In the genomic region with DNA sequence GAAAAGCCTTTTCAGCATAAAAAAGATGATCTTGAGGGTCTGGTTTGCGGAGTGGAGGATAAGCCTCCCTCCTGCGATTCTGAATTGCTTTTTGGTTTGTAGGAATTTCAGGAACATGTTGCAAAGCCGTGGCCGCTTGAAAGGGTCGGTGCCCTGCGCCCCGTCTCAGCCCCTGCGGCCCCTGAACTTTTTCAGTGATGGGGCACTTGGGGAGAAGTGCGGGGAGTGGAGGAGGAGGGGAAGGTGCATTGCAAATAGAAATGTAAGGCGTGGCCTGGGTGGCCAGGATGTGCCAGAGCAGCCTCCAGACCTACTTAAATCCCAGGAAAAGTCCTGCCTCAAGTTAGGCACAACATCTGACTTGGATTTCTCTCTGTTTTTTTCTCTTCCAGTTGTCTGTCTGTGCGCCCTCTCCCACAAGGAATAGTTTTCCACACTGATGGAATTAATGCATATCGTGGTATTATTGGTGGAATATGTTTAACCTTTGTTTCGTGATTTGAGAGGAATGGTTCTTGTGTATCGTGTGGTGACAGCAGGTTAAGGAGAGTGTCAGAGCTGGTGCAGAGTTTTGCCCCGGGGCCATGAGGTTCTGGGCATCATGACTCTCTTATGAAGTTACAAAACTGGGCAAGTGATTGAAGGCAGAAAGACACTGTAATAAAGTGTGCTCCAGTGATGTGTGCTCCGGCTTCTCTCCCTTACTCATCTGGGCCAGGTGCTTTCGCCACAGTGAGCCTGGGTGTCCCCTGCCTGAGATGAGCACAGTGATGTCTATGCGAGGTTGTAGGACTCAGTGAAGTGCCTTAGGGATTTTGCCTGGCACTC, we compare ENCODE assay signal across 8 cellular contexts.
DNase-seq lines count a peak whose midpoint lies in the region; ATAC-seq and TF ChIP-seq lines count a peak whose summit lies in the region.

No MANE protein-coding gene starts in this region.

- H2AK5ac ChIP-seq in H9 (ENCODE audit: insufficient read length, low read length) = no peak overlapping the region

- TF ChIP-seq CTCF in H9 (conservative IDR thresholded peaks at IDR 0.05) = no peak
- no peak for TF ChIP-seq CTCF in foreskin fibroblast (IDR thresholded peaks at IDR 0.05; ENCODE audit: low read depth, low read length)

- H2BK15ac ChIP-seq in H9 (ENCODE audit: low read depth, low read length) = no peak overlapping the region

- peaks cover 8% of the 10 kb centered on the region for H3K79me1 ChIP-seq in H9 (ENCODE audit: insufficient read depth, low read depth, low read length, poor library complexity, severe bottlenecking)

- H3K4ac ChIP-seq in H9 (ENCODE audit: low read depth, low read length) = no peak overlapping the region

- H3K27me3 Mint-ChIP-seq in H9 (ENCODE audit: low read depth) (no peaks in the 10 kb centered on the region), T-helper 17 cell (peaks cover 5% of the 10 kb centered on the region)

- no peak overlapping the region for H4K8ac ChIP-seq in H9 (replicated peaks; ENCODE audit: insufficient read length, low read depth, low read length)

- H4K5ac ChIP-seq in H9 (ENCODE audit: insufficient read length, low read depth, low read length) = no peak overlapping the region

- H3K36me3 Mint-ChIP-seq in H9 (ENCODE audit: insufficient read depth in 1 of 3, low read depth in 3 of 3) (no peaks in the 10 kb centered on the region), T-helper 17 cell (ENCODE audit: low read depth) (no peaks in the 10 kb centered on the region)

- no peaks in the 10 kb centered on the region for H3K9me3 Mint-ChIP-seq in H9

- H3K27ac ChIP-seq in H9 (ENCODE audit: insufficient read length, low read depth, low read length) = no peak overlapping the region

- H3K14ac ChIP-seq in H9 (ENCODE audit: insufficient read depth, low read length) = 0 out of 2 replicates have a peak overlapping the region, but pooled peaks have one; percentile 34

- no peak overlapping the region for H4K91ac ChIP-seq in H9 (ENCODE audit: insufficient read length, low read depth, low read length)

- no peak overlapping the region for H2BK120ac ChIP-seq in H9 (ENCODE audit: low read depth, low read length, poor library complexity, severe bottlenecking)

- no peak overlapping the region for H2BK5ac ChIP-seq in H9 (ENCODE audit: insufficient read length, low read length)

- no peak overlapping the region for H2BK20ac ChIP-seq in H9 (ENCODE audit: low read depth, low read length, poor library complexity, severe bottlenecking)

- H3K4me1 ChIP-seq in H9 (ENCODE audit: insufficient read depth, low read length) = peaks cover 24% of the 10 kb centered on the region; the same call in 1 of the 2 replicates
- peaks cover 74% of the 10 kb centered on the region for H3K4me1 ChIP-seq in skeletal muscle satellite cell (ENCODE audit: control insufficient read depth, insufficient read depth, low read length)

- peak overlapping the region; percentile 92 to 99 (median 97) for H3K27ac Mint-ChIP-seq in H9
- H3K27ac Mint-ChIP-seq in T-helper 17 cell = peak overlapping the region; percentile 98

- no peak overlapping the region for H3K18ac ChIP-seq in H9 (ENCODE audit: insufficient read length, low read depth, low read length)

- no peak overlapping the region for H3K23ac ChIP-seq in H9 (ENCODE audit: insufficient read length, low read depth, low read length)

- H3K9ac ChIP-seq in H9 (ENCODE audit: extremely low read depth, insufficient read length, low read length) (peak overlapping the region; percentile 10), skeletal muscle satellite cell (ENCODE audit: low read depth, low read length) (peak overlapping the region; percentile 89)

- no peaks in the 10 kb centered on the region for H3K36me3 ChIP-seq in skeletal muscle satellite cell (ENCODE audit: insufficient read depth, low read length)

- H3K4me3 Mint-ChIP-seq in H9 = peak overlapping the region; percentile 81 to 92
- H3K4me3 Mint-ChIP-seq in T-helper 17 cell = peak overlapping the region; percentile 96

- no peaks in the 10 kb centered on the region for H4K20me1 ChIP-seq in H9 (ENCODE audit: control insufficient read depth, insufficient read depth, insufficient read length)

- peak overlapping the region; percentile 11 to 59 for H3K4me3 ChIP-seq in foreskin fibroblast (ENCODE audit: low read depth in 1 of 2, low read length in 2 of 2)
- peak overlapping the region; percentile 31 for H3K4me3 ChIP-seq in skeletal muscle satellite cell (ENCODE audit: low read length)

- H3K79me2 ChIP-seq in H9 (ENCODE audit: insufficient read depth, low read length) = peaks cover 28% of the 10 kb centered on the region; the same call in 1 of the 2 replicates

- H3K27me3 ChIP-seq in H9 (ENCODE audit: insufficient read depth, low read length) = no peaks in the 10 kb centered on the region
- H3K27me3 ChIP-seq in skeletal muscle satellite cell (ENCODE audit: control insufficient read depth, insufficient read depth, low read length) = no peaks in the 10 kb centered on the region

- H3T11ph ChIP-seq in H9 (ENCODE audit: low read length) = no peak overlapping the region

- no peak overlapping the region for H3K56ac ChIP-seq in H9 (ENCODE audit: insufficient read length, low read depth, low read length)

- H3K4me2 ChIP-seq in H9 (ENCODE audit: insufficient read depth, insufficient read length, low read length) = peak overlapping the region; percentile 95
- H3K4me2 ChIP-seq in skeletal muscle satellite cell (ENCODE audit: low read length) = peak overlapping the region; percentile 97

- H2AFZ ChIP-seq in H9 (ENCODE audit: low read length) = no peak overlapping the region

- no peaks in the 10 kb centered on the region for H3K9me3 ChIP-seq in H9 (ENCODE audit: control insufficient read depth, low read depth, low read length)
- no peaks in the 10 kb centered on the region for H3K9me3 ChIP-seq in T-helper 17 cell (ENCODE audit: control insufficient read depth, low read length, poor library complexity, severe bottlenecking)
- H3K9me3 ChIP-seq in skeletal muscle satellite cell (replicated peaks; ENCODE audit: low read length) = no peaks in the 10 kb centered on the region

- no peak for DNase-seq in H9
- DNase-seq in T-helper 17 cell = no peak
- peak in 1 of 2 donors; percentile 73 for DNase-seq in foreskin fibroblast
- no peak for DNase-seq in superior temporal gyrus (ENCODE audit: extremely low spot score)

- peaks cover 4% of the 10 kb centered on the region for H3K23me2 ChIP-seq in H9 (ENCODE audit: insufficient read length, low read depth, low read length, poor library complexity, severe bottlenecking)

- ATAC-seq in T-helper 17 cell = no peak
- no peak for ATAC-seq in GM18517 (IDR thresholded peaks at IDR 0.05; ENCODE audit: unreplicated experiment)
- no peak for ATAC-seq in HG03196 (IDR thresholded peaks at IDR 0.05; ENCODE audit: unreplicated experiment)
- no peak for ATAC-seq in HG03469 (IDR thresholded peaks at IDR 0.05; ENCODE audit: unreplicated experiment)

- WGBS in H9 (ENCODE audit: extremely low coverage, insufficient read length, low lambda C conversion rate) = no CpG with 5 or more reads among the region's 18 CpGs

- H2BK12ac ChIP-seq in H9 (ENCODE audit: insufficient read length, low read depth, low read length) = no peak overlapping the region

- peaks cover 78 to 80% of the 10 kb centered on the region in 2 experiments for H3K4me1 Mint-ChIP-seq in H9
- H3K4me1 Mint-ChIP-seq in T-helper 17 cell = peaks cover 33% of the 10 kb centered on the region
